15 cellular contexts compared by ENCODE assay signal in genomic region chr10:104233817-104234216, GRCh38. TPM values are rescaled to one million over a fixed set of nuclear protein-coding genes. Genes with fewer than 3 reads are reported as not detected.
DNase-seq lines count a peak whose midpoint lies in the region; ATAC-seq and TF ChIP-seq lines count a peak whose summit lies in the region.
"Had no signal": no experiment of that assay in that cellular context is flagged by ENCODE, and none has a peak within 500 bp of the region (broad histone marks: within the 10 kb centered on the region; RNA-seq: fewer than 3 reads in every experiment).

No MANE protein-coding gene starts in this region.

- peak; percentile 29 for TF ChIP-seq POLR2A in erythroblast (IDR thresholded peaks at IDR 0.05; ENCODE audit: low read length)

- no peak for DNase-seq in activated naive CD4-positive, alpha-beta T cell treated with anti-CD3 and anti-CD28 coated beads, Interleukin-2, amount 10 ng/mL, durations not matched to agents 7 days and 5 days
- no peak for DNase-seq in activated naive CD4-positive, alpha-beta T cell (lab: John Stamatoyannopoulos, UW)
- DNase-seq in WTC11 (ENCODE audit: low spot score) = no peak
- peak in 1 of 2 experiments; percentile 55 for DNase-seq in erythroblast (lab: John Stamatoyannopoulos, UW)
- DNase-seq in stimulated activated naive CD8-positive, alpha-beta T cell treated with anti-CD3 and anti-CD28 coated beads, Interleukin-15, amount 100 ng/mL, for 72 hours = no peak
- no peak for DNase-seq in left cardiac atrium
- DNase-seq in nucleus accumbens (lab: John Stamatoyannopoulos, UW) = no peak
- no peak for DNase-seq in activated effector memory CD4-positive, alpha-beta T cell treated with Interleukin-2 at 50 U/mL for 16 hours
- DNase-seq: activated CD4-positive, alpha-beta T cell treated with anti-CD3 and anti-CD28 coated beads for 4 hours; activated gamma-delta T cell; brain microvascular endothelial cell; head of caudate nucleus; NCI-H1694; NCI-H446 had no signal

- H3K27me3 Mint-ChIP-seq in activated naive CD4-positive, alpha-beta T cell treated with anti-CD3 and anti-CD28 coated beads, Interleukin-2, amount 10 ng/mL, durations not matched to agents 7 days and 5 days = peaks cover 55% of the 10 kb centered on the region
- H3K27me3 Mint-ChIP-seq in WTC11 (ENCODE audit: low read depth) = peaks cover 15% of the 10 kb centered on the region
- peaks cover 18% of the 10 kb centered on the region for H3K27me3 Mint-ChIP-seq in stimulated activated naive CD8-positive, alpha-beta T cell treated with anti-CD3 and anti-CD28 coated beads, Interleukin-15, amount 100 ng/mL, for 72 hours

- no peak for ATAC-seq in WTC11
- ATAC-seq in stimulated activated naive CD8-positive, alpha-beta T cell treated with anti-CD3 and anti-CD28 coated beads, Interleukin-15, amount 100 ng/mL, for 72 hours = no peak
- no peak for ATAC-seq in left cardiac atrium

- CTCF ChIA-PET in activated naive CD4-positive, alpha-beta T cell treated with anti-CD3 and anti-CD28 coated beads, Interleukin-2, amount 10 ng/mL, durations not matched to agents 7 days and 5 days (lab: Charles Lee) = interaction anchor here (0.6 kb wide), 1 partner anchor 108 kb away, joined by 3 read pairs; no protein-coding TSS in a partner anchor
- CTCF ChIA-PET in WTC11 (lab: Charles Lee) = no interaction called here

- no peak overlapping the region for H3K27ac Mint-ChIP-seq in activated naive CD4-positive, alpha-beta T cell treated with anti-CD3 and anti-CD28 coated beads, Interleukin-2, amount 10 ng/mL, durations not matched to agents 7 days and 5 days
- H3K27ac Mint-ChIP-seq in WTC11 = no peak overlapping the region
- H3K27ac Mint-ChIP-seq in stimulated activated naive CD8-positive, alpha-beta T cell treated with anti-CD3 and anti-CD28 coated beads, Interleukin-15, amount 100 ng/mL, for 72 hours = no peak overlapping the region

- no peak for TF ChIP-seq CTCF in WTC11 (IDR thresholded peaks at IDR 0.05)

- no peaks in the 10 kb centered on the region for H3K36me3 Mint-ChIP-seq in activated naive CD4-positive, alpha-beta T cell treated with anti-CD3 and anti-CD28 coated beads, Interleukin-2, amount 10 ng/mL, durations not matched to agents 7 days and 5 days
- peaks cover 16% of the 10 kb centered on the region for H3K36me3 Mint-ChIP-seq in WTC11

- intact Hi-C loops in left cardiac atrium (cut with DNase I) = no loop called here

- H3K4me3 Mint-ChIP-seq in activated naive CD4-positive, alpha-beta T cell treated with anti-CD3 and anti-CD28 coated beads, Interleukin-2, amount 10 ng/mL, durations not matched to agents 7 days and 5 days = peak overlapping the region; percentile 66
- peak overlapping the region; percentile 51 for H3K4me3 Mint-ChIP-seq in WTC11
- peak overlapping the region; percentile 25 to 62 for H3K4me3 Mint-ChIP-seq in stimulated activated naive CD8-positive, alpha-beta T cell treated with anti-CD3 and anti-CD28 coated beads, Interleukin-15, amount 100 ng/mL, for 72 hours

- peaks cover 10% of the 10 kb centered on the region for H3K9me3 Mint-ChIP-seq in activated naive CD4-positive, alpha-beta T cell treated with anti-CD3 and anti-CD28 coated beads, Interleukin-2, amount 10 ng/mL, durations not matched to agents 7 days and 5 days
- H3K9me3 Mint-ChIP-seq in WTC11 = peaks cover 33% of the 10 kb centered on the region
- H3K9me3 Mint-ChIP-seq in stimulated activated naive CD8-positive, alpha-beta T cell treated with anti-CD3 and anti-CD28 coated beads, Interleukin-15, amount 100 ng/mL, for 72 hours = peaks cover 8 to 11% of the 10 kb centered on the region in 2 donors

- peaks cover 19% of the 10 kb centered on the region for H3K4me1 Mint-ChIP-seq in activated naive CD4-positive, alpha-beta T cell treated with anti-CD3 and anti-CD28 coated beads, Interleukin-2, amount 10 ng/mL, durations not matched to agents 7 days and 5 days
- peaks cover 8% of the 10 kb centered on the region; the same call in 1 of the 2 replicates for H3K4me1 Mint-ChIP-seq in WTC11
- peaks cover 17% of the 10 kb centered on the region for H3K4me1 Mint-ChIP-seq in stimulated activated naive CD8-positive, alpha-beta T cell treated with anti-CD3 and anti-CD28 coated beads, Interleukin-15, amount 100 ng/mL, for 72 hours

- POLR2A ChIA-PET in WTC11 (lab: Charles Lee) = no interaction called here

TF ChIP-seq in WTC11, 78 proteins besides CTCF, POLR2A, EP300 and RAD21 (continues in another document):
- TF ChIP-seq RELA (CRISPR knock-in tag; IDR thresholded peaks at IDR 0.05; ENCODE audit: borderline replicate concordance) = no peak
- TF ChIP-seq NFYB (CRISPR knock-in tag; conservative IDR thresholded peaks at IDR 0.05; ENCODE audit: low read depth) = no peak
- no peak for TF ChIP-seq MYBL2 (CRISPR knock-in tag; IDR thresholded peaks at IDR 0.05)
- TF ChIP-seq ATF3 (CRISPR knock-in tag; conservative IDR thresholded peaks at IDR 0.05) = no peak
- no peak for TF ChIP-seq ZNF671 (CRISPR knock-in tag; IDR thresholded peaks at IDR 0.05)
- TF ChIP-seq ZNF396 (CRISPR knock-in tag; IDR thresholded peaks at IDR 0.05; ENCODE audit: borderline replicate concordance) = no peak
- no peak for TF ChIP-seq NR3C1 (CRISPR knock-in tag; conservative IDR thresholded peaks at IDR 0.05; ENCODE audit: low read depth)
- TF ChIP-seq ZNF425 (CRISPR knock-in tag; conservative IDR thresholded peaks at IDR 0.05) = no peak
- no peak for TF ChIP-seq ZMAT4 (CRISPR knock-in tag; IDR thresholded peaks at IDR 0.05)
- no peak for TF ChIP-seq HMGA2 (CRISPR knock-in tag; IDR thresholded peaks at IDR 0.05)
- no peak for TF ChIP-seq JAZF1 (CRISPR knock-in tag; IDR thresholded peaks at IDR 0.05)
- no peak for TF ChIP-seq PREB (CRISPR knock-in tag; IDR thresholded peaks at IDR 0.05; ENCODE audit: borderline replicate concordance)
- no peak for TF ChIP-seq USF2 (CRISPR knock-in tag; IDR thresholded peaks at IDR 0.05)
- TF ChIP-seq TP53 (CRISPR knock-in tag; IDR thresholded peaks at IDR 0.05) = no peak
- TF ChIP-seq SP1 (CRISPR knock-in tag; conservative IDR thresholded peaks at IDR 0.05) = no peak
- no peak for TF ChIP-seq NFATC4 (CRISPR knock-in tag; IDR thresholded peaks at IDR 0.05)

RNA-seq across cellular contexts. Expression of gene CFAP43, which starts 1.7 kb away (rescaled TPM):
- 0.42 to 0.69 TPM (median 0.44 TPM) in 3 replicates for total RNA-seq in WTC11 (2021)
- under 1 TPM in 1 of 2 donors, not detected in 1; 0.29 TPM for total RNA-seq in left cardiac atrium
- total RNA-seq: T-helper 1 cell treated with Interleukin-12 subunit alpha and Interleukin-12 subunit beta and Interleukin-4 antibody, amounts not matched to agents 30 ng/mL and 1 ng/mL, for 36 hours had no signal

RNA-seq across cellular contexts. Expression of gene GSTO1, which starts 20.9 kb away (rescaled TPM):
- total RNA-seq in WTC11 (2021) = 87.9 to 99.5 TPM (median 99.2 TPM) in 3 replicates
- 100 to 1,000 TPM; 134 to 255 TPM for total RNA-seq in left cardiac atrium

RNA-seq across cellular contexts. Expression of gene GSTO2, which starts 35.2 kb away (rescaled TPM):
- total RNA-seq in WTC11 (2021) = 10.7 to 18.7 TPM (median 17.6 TPM) in 3 replicates
- total RNA-seq in left cardiac atrium = under 1 TPM; 0.82 to 0.92 TPM
